7 cellular contexts compared by ENCODE assay signal in genomic region chr15:74629696-74630095, GRCh38. TPM values are rescaled to one million over a fixed set of nuclear protein-coding genes. Genes with fewer than 3 reads are reported as not detected.
DNase-seq lines count a peak whose midpoint lies in the region; ATAC-seq and TF ChIP-seq lines count a peak whose summit lies in the region.
"Not testable (repeated sequence)": the region's sequence is repeated elsewhere in the genome, so short reads cannot be mapped to it uniquely, and the experiment has no call there.

No MANE protein-coding gene starts in this region.

- not testable (repeated sequence) for H3K27me3 ChIP-seq in BLaER1; Karpas-422 (ENCODE audit: low read length); adipocyte (replicated peaks; ENCODE audit: control insufficient read depth, insufficient read depth, low read length)

- H3K36me3 ChIP-seq in BLaER1 (peaks cover 99% of the 10 kb centered on the region), Karpas-422 (ENCODE audit: insufficient read depth, low read length) (peaks cover 30% of the 10 kb centered on the region; the same call in 1 of the 2 replicates), adipocyte (ENCODE audit: control insufficient read depth, insufficient read depth, low read length, severe bottlenecking) (peaks cover 84% of the 10 kb centered on the region)

- peak overlapping the region; percentile 64 for H3K4me2 ChIP-seq in BLaER1
- H3K4me2 ChIP-seq in Karpas-422 (ENCODE audit: low read depth, low read length, poor library complexity, severe bottlenecking), result not testable (repeated sequence)

- not testable (repeated sequence) for H3K9me3 Mint-ChIP-seq in naive B cell; stimulated activated memory B cell treated with anti-CD40 and anti-IgM and Interleukin-4, amounts not matched to agents 10 μg/mL and 1 μg/mL and 100 μg/mL, for 72 hours

- not testable (repeated sequence) for TF ChIP-seq CTCF in VCaP (conservative IDR thresholded peaks at IDR 0.05)

- not testable (repeated sequence) for ATAC-seq in naive B cell (ENCODE audit: low read depth in 2 of 2); stimulated activated memory B cell treated with anti-CD40 and anti-IgM and Interleukin-4, amounts not matched to agents 10 μg/mL and 1 μg/mL and 100 μg/mL, for 72 hours

- not testable (repeated sequence) for H2AFZ ChIP-seq in Karpas-422 (ENCODE audit: low read length)

- peak overlapping the region in 5 of 6 donors; percentile 64 to 94 (median 89) for H3K27ac Mint-ChIP-seq in naive B cell
- H3K27ac Mint-ChIP-seq in stimulated activated memory B cell treated with anti-CD40 and anti-IgM and Interleukin-4, amounts not matched to agents 10 μg/mL and 1 μg/mL and 100 μg/mL, for 72 hours, result peak overlapping the region; percentile 88

- not testable (repeated sequence) for H3K27me3 Mint-ChIP-seq in naive B cell; stimulated activated memory B cell treated with anti-CD40 and anti-IgM and Interleukin-4, amounts not matched to agents 10 μg/mL and 1 μg/mL and 100 μg/mL, for 72 hours

- not testable (repeated sequence) for H3K79me2 ChIP-seq in Karpas-422 (ENCODE audit: low read length)

- H4K20me1 ChIP-seq in BLaER1, result peaks cover 100% of the 10 kb centered on the region
- H4K20me1 ChIP-seq in Karpas-422 (ENCODE audit: insufficient read depth, low read depth, low read length), result peaks cover 19% of the 10 kb centered on the region; the same call in 1 of the 2 replicates

- H3K36me3 Mint-ChIP-seq in naive B cell, result peaks cover 4 to 18% of the 10 kb centered on the region in 2 donors
- H3K36me3 Mint-ChIP-seq in stimulated activated memory B cell treated with anti-CD40 and anti-IgM and Interleukin-4, amounts not matched to agents 10 μg/mL and 1 μg/mL and 100 μg/mL, for 72 hours, result peaks cover 62% of the 10 kb centered on the region

- H3K4me1 ChIP-seq in BLaER1, result peaks cover 39% of the 10 kb centered on the region
- peaks cover 36% of the 10 kb centered on the region for H3K4me1 ChIP-seq in Karpas-422 (ENCODE audit: low read length)
- peaks cover 12% of the 10 kb centered on the region for H3K4me1 ChIP-seq in adipocyte (ENCODE audit: control insufficient read depth, insufficient read depth, low read length)

- not testable (repeated sequence) for H3K9me2 ChIP-seq in Karpas-422 (replicated peaks; ENCODE audit: insufficient read depth, low read length)

- not testable (repeated sequence) for H3K4me3 Mint-ChIP-seq in naive B cell; stimulated activated memory B cell treated with anti-CD40 and anti-IgM and Interleukin-4, amounts not matched to agents 10 μg/mL and 1 μg/mL and 100 μg/mL, for 72 hours

- DNase-seq in Karpas-422; adipocyte (ENCODE audit: low read depth); naive B cell: not testable (repeated sequence)
- DNase-seq in islet precursor cell, result peak; percentile 44

- not testable (repeated sequence) for H3K9me3 ChIP-seq in BLaER1; Karpas-422 (ENCODE audit: low read length); adipocyte (ENCODE audit: control insufficient read depth, low read length)

- H3K4me3 ChIP-seq in BLaER1; Karpas-422 (ENCODE audit: low read length); adipocyte (ENCODE audit: low read length): not testable (repeated sequence)

- peak overlapping the region; percentile 51 for H3K9ac ChIP-seq in BLaER1
- not testable (repeated sequence) for H3K9ac ChIP-seq in Karpas-422 (ENCODE audit: low read length)
- H3K9ac ChIP-seq in adipocyte (ENCODE audit: low read length), result peak overlapping the region; percentile 47

- peaks cover 57 to 71% (median 57%) of the 10 kb centered on the region in 3 donors for H3K4me1 Mint-ChIP-seq in naive B cell
- H3K4me1 Mint-ChIP-seq in stimulated activated memory B cell treated with anti-CD40 and anti-IgM and Interleukin-4, amounts not matched to agents 10 μg/mL and 1 μg/mL and 100 μg/mL, for 72 hours, result peaks cover 68% of the 10 kb centered on the region

- H3K27ac ChIP-seq in BLaER1 (peak overlapping the region; percentile 53; the same call in 1 of the 2 replicates), Karpas-422 (ENCODE audit: low read length) (peak overlapping the region; percentile 61), VCaP (peak overlapping the region; percentile 24; the same call in 1 of the 2 replicates)

RNA-seq across cellular contexts. Expression of gene CLK3, which starts 14.1 kb away (rescaled TPM):
- 114 and 147 TPM in 2 replicates for total RNA-seq in Karpas-422 (2014; rRNA removed; shearing (Covaris generic); ENCODE audit: low replicate concordance)
- 100 to 1,000 TPM in 1 of 6 donors, 10 to 100 TPM in 5; 53.1 to 118 (median 61.9) TPM for polyA plus RNA-seq in naive B cell (ENCODE audit: low read depth in 6 of 6)
